26 cellular contexts compared by ENCODE assay signal in the genomic region with DNA sequence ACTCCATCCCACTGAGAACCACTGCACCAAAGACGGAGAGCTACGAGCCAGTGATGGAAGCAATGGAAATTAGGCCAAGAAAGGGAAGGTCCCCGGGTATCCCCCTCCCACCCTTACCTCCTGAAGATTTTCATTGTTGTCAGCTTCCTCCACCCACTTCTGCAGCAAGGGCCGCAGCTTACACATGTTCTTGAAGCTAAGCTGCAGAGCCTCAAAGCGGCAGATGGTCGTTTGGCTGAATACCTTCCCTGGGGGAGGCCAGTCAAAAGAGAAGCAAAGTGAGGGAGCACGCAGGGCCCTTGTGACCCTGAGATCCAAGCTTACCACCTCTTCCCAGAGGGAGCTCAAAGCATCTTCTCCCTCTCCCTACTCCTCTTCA. TPM values are rescaled to one million over a fixed set of nuclear protein-coding genes. Genes with fewer than 3 reads are reported as not detected.
A peak's percentile ranks its signal among the peaks of the same experiment; 100 is the strongest.
DNase-seq lines count a peak whose midpoint lies in the region; ATAC-seq lines count a peak whose summit lies in the region.
"Not testable (repeated sequence)": the region's sequence is repeated elsewhere in the genome, so short reads cannot be mapped to it uniquely, and the experiment has no call there.
"Had no signal": no experiment of that assay in that cellular context is flagged by ENCODE, and none has a peak within 500 bp of the region (broad histone marks: within the 10 kb centered on the region; RNA-seq: fewer than 3 reads in every experiment).

No MANE protein-coding gene starts in this region.

- not testable (repeated sequence) for H3K9me3 Mint-ChIP-seq in activated T-cell treated with anti-CD3 and anti-CD28 coated beads, Interleukin-2, amount 50 U/mL, for 72 hours

- H3K27me3 Mint-ChIP-seq in activated T-cell treated with anti-CD3 and anti-CD28 coated beads, Interleukin-2, amount 50 U/mL, for 72 hours (ENCODE audit: low read depth), result not testable (repeated sequence)

- H3K4me1 Mint-ChIP-seq in activated T-cell treated with anti-CD3 and anti-CD28 coated beads, Interleukin-2, amount 50 U/mL, for 72 hours (ENCODE audit: low read depth), result peaks cover 50% of the 10 kb centered on the region

- peak; percentile 44 for ATAC-seq in GM19023 (IDR thresholded peaks at IDR 0.05; ENCODE audit: unreplicated experiment)
- ATAC-seq in GM19467 (IDR thresholded peaks at IDR 0.05; ENCODE audit: unreplicated experiment), result peak; percentile 15
- peak; percentile 24 for ATAC-seq in GM21786 (IDR thresholded peaks at IDR 0.05; ENCODE audit: unreplicated experiment)
- peak; percentile 26 for ATAC-seq in HG02870 (IDR thresholded peaks at IDR 0.05; ENCODE audit: unreplicated experiment)
- peak; percentile 24 for ATAC-seq in HG03378 (IDR thresholded peaks at IDR 0.05; ENCODE audit: unreplicated experiment)
- ATAC-seq in activated T-cell treated with anti-CD3 and anti-CD28 coated beads, Interleukin-2, amount 50 U/mL, for 72 hours (replicated peaks in 1 of 2), result peak; percentile 13 to 32

- H3K36me3 Mint-ChIP-seq in activated T-cell treated with anti-CD3 and anti-CD28 coated beads, Interleukin-2, amount 50 U/mL, for 72 hours (ENCODE audit: insufficient read depth in 2 of 2), result peaks cover 7 to 22% of the 10 kb centered on the region in 2 donors

- H3K4me3 Mint-ChIP-seq in activated T-cell treated with anti-CD3 and anti-CD28 coated beads, Interleukin-2, amount 50 U/mL, for 72 hours, result peak overlapping the region in 1 of 2 donors; percentile 22

- DNase-seq in DMS 273 (lab: John Stamatoyannopoulos, UW; ENCODE audit: unreplicated experiment) (peak; percentile 37), NCI-H82 (lab: John Stamatoyannopoulos, UW) (peak; percentile 72)
- DNase-seq in activated T-cell treated with anti-CD3 and anti-CD28 coated beads, Interleukin-2, amount 50 U/mL, for 72 hours, result not testable (repeated sequence)

- H3K27ac Mint-ChIP-seq in activated T-cell treated with anti-CD3 and anti-CD28 coated beads, Interleukin-2, amount 50 U/mL, for 72 hours, result not testable (repeated sequence)

RNA-seq across cellular contexts. Expression of a gene that starts 5.0 kb away (rescaled TPM):
- under 1 TPM in 1 of 2 donors, not detected in 1; 0.09 TPM for total RNA-seq in activated T-cell treated with anti-CD3 and anti-CD28 coated beads, Interleukin-2, amount 50 U/mL, for 72 hours
- total RNA-seq: activated naive CD8-positive, alpha-beta T cell treated with anti-CD3 and anti-CD28 coated beads for 36 hours; H4; M059J had no signal

RNA-seq across cellular contexts. Expression of a gene that starts 7.1 kb away (rescaled TPM):
- total RNA-seq in activated T-cell treated with anti-CD3 and anti-CD28 coated beads, Interleukin-2, amount 50 U/mL, for 72 hours, result 10 to 100 TPM; 63.8 to 82.7 TPM

RNA-seq across cellular contexts. Expression of a gene that starts 7.8 kb away (rescaled TPM):
- total RNA-seq in activated T-cell treated with anti-CD3 and anti-CD28 coated beads, Interleukin-2, amount 50 U/mL, for 72 hours, result 10 to 100 TPM; 47.5 to 64.2 TPM

RNA-seq across cellular contexts. Expression of a gene that starts 26.6 kb away (rescaled TPM):
- total RNA-seq in activated T-cell treated with anti-CD3 and anti-CD28 coated beads, Interleukin-2, amount 50 U/mL, for 72 hours, result not detected
- total RNA-seq: activated CD8-positive, alpha-beta memory T cell treated with anti-CD3 and anti-CD28 coated beads for 36 hours; activated naive CD8-positive, alpha-beta T cell treated with anti-CD3 and anti-CD28 coated beads for 36 hours; breast epithelium; chondrocyte; dorsolateral prefrontal cortex; esophagus muscularis mucosa; H4; HT-29; K562; left lobe of liver; M059J; omental fat pad; pulmonary artery endothelial cell; RPMI7951; sigmoid colon; SJCRH30; thyroid gland; uterus had no signal

RNA-seq across cellular contexts. Expression of a gene that starts 45.2 kb away (rescaled TPM):
- total RNA-seq in activated T-cell treated with anti-CD3 and anti-CD28 coated beads, Interleukin-2, amount 50 U/mL, for 72 hours, result not detected
- total RNA-seq: activated CD8-positive, alpha-beta memory T cell treated with anti-CD3 and anti-CD28 coated beads for 36 hours; activated naive CD8-positive, alpha-beta T cell treated with anti-CD3 and anti-CD28 coated beads for 36 hours; dorsolateral prefrontal cortex; esophagus muscularis mucosa; H4; K562; left lobe of liver; M059J; omental fat pad; pulmonary artery endothelial cell; RPMI7951; sigmoid colon had no signal
